ENCODE assay signal across 12 cellular contexts in genomic region chr1:224266105-224266935, GRCh38.
DNase-seq lines count a peak whose midpoint lies in the region; ATAC-seq, FAIRE-seq and TF ChIP-seq lines count a peak whose summit lies in the region.
"Had no signal": no experiment of that assay in that cellular context is flagged by ENCODE, and none has a peak within 500 bp of the region (broad histone marks: within the 10 kb centered on the region; RNA-seq: fewer than 3 reads in every experiment).

No MANE protein-coding gene starts in this region.

- no peak for TF ChIP-seq POLR2A in K562 (conservative IDR thresholded peaks at IDR 0.05)

- H2AFZ ChIP-seq in K562 (ENCODE audit: low read depth, low read length): no peak overlapping the region

- FAIRE-seq in K562 (lab: Jason Lieb, UNC): peak; percentile 49

- WGBS in K562 (ENCODE audit: insufficient coverage, low coverage, missing lambda C conversion rate): 73% methylated on average over 3 of the region's 3 CpGs

- H3K4me1 ChIP-seq in CD4-positive, alpha-beta memory T cell (ENCODE audit: insufficient read depth, low read length): peaks cover 20% of the 10 kb centered on the region
- peaks cover 0 to 13% of the 10 kb centered on the region in 2 experiments; a peak in 2 of 5 replicates for H3K4me1 ChIP-seq in K562 (replicated peaks in 1 of 2; ENCODE audit: control insufficient read depth in 2 of 2, insufficient read depth in 2 of 2, low read length in 2 of 2)
- H3K4me1 ChIP-seq: Caco-2 had no signal

- TF ChIP-seq EP300 in K562 (IDR thresholded peaks at IDR 0.05; ENCODE audit: low read length): no peak

- TF ChIP-seq RAD21 in K562 (CRISPR knock-in tag; conservative IDR thresholded peaks at IDR 0.05 in 1 of 2, IDR thresholded peaks at IDR 0.05 in 1 of 2): no peak

- H3K27ac Mint-ChIP-seq in CD4-positive, alpha-beta memory T cell: peak overlapping the region in 6 of 7 donors; percentile 26 to 67 (median 44)
- H3K27ac Mint-ChIP-seq: dendritic cell treated with granulocyte-macrophage colony-stimulating factor and Interleukin-4, amounts not matched to agents 40 ng/mL and 50 ng/mL, for 4 days had no signal

- peaks cover 42 to 46% of the 10 kb centered on the region in 2 donors for H3K36me3 Mint-ChIP-seq in CD4-positive, alpha-beta memory T cell

- no peaks in the 10 kb centered on the region for H3K9me1 ChIP-seq in K562 (ENCODE audit: control insufficient read depth, insufficient read depth, low read length)

- no peak for TF ChIP-seq CTCF in K562 (IDR thresholded peaks at IDR 0.05 in 2 of 3, conservative IDR thresholded peaks at IDR 0.05 in 1 of 3; ENCODE audit: insufficient read depth in 2 of 3, low read depth in 1 of 3, low read length in 3 of 3)

- H3K4me2 ChIP-seq in K562 (ENCODE audit: insufficient read depth, low read length): no peak overlapping the region

- H3K4me3 ChIP-seq in CD4-positive, alpha-beta memory T cell (ENCODE audit: low read length in 2 of 2): no peak overlapping the region
- H3K4me3 ChIP-seq in K562: no peak overlapping the region
- H3K4me3 ChIP-seq: heart left ventricle had no signal

- H3K27ac ChIP-seq in CD4-positive, alpha-beta memory T cell (ENCODE audit: low read depth, low read length): no peak overlapping the region
- H3K27ac ChIP-seq in K562 (ENCODE audit: extremely low read depth, low read depth, low read length): no peak overlapping the region
- H3K27ac ChIP-seq: heart left ventricle had no signal

- ATAC-seq in GM19035 (IDR thresholded peaks at IDR 0.05; ENCODE audit: unreplicated experiment): peak; percentile 62
- peak; percentile 83 for ATAC-seq in HG03095 (IDR thresholded peaks at IDR 0.05; ENCODE audit: unreplicated experiment)
- ATAC-seq in K562: no peak
- no peak for ATAC-seq in GM18519 (IDR thresholded peaks at IDR 0.05; ENCODE audit: low FRiP score, unreplicated experiment)
- ATAC-seq: heart left ventricle had no signal

- no peaks in the 10 kb centered on the region for H3K9me3 Mint-ChIP-seq in CD4-positive, alpha-beta memory T cell
- H3K9me3 Mint-ChIP-seq: dendritic cell treated with granulocyte-macrophage colony-stimulating factor and Interleukin-4, amounts not matched to agents 40 ng/mL and 50 ng/mL, for 4 days had no signal

- no peak for DNase-seq in CD4-positive, alpha-beta memory T cell
- DNase-seq in K562 (ENCODE audit: extremely low read depth in 1 of 4, low spot score in 3 of 4): no peak
- no peak for DNase-seq in DMS 273 (lab: John Stamatoyannopoulos, UW; ENCODE audit: unreplicated experiment)
- DNase-seq in KG1 (lab: John Stamatoyannopoulos, UW): no peak
- no peak for DNase-seq in stimulated activated CD4-positive, alpha-beta T cell treated with anti-CD3 and anti-CD28 coated beads, Interleukin-2, amount 100 ng/mL, for 48 hours
- DNase-seq: activated T-cell treated with anti-CD3 and anti-CD28 coated beads, Interleukin-2, amount 50 U/mL, for 1 hour; Caco-2; heart left ventricle had no signal

- no peaks in the 10 kb centered on the region for H3K36me3 ChIP-seq in CD4-positive, alpha-beta memory T cell (ENCODE audit: insufficient read depth, low read length)
- peaks cover 58% of the 10 kb centered on the region for H3K36me3 ChIP-seq in K562 (ENCODE audit: control insufficient read depth, insufficient read depth, low read length)

- no peaks in the 10 kb centered on the region for H3K79me2 ChIP-seq in K562 (ENCODE audit: control insufficient read depth, insufficient read depth, low read length)

- BruUV-seq in K562 (replicated peaks; lab: Mats Ljungman, UMichigan): no TSS peak

- H3K4me3 Mint-ChIP-seq in CD4-positive, alpha-beta memory T cell: no peak overlapping the region
- H3K4me3 Mint-ChIP-seq: dendritic cell treated with granulocyte-macrophage colony-stimulating factor and Interleukin-4, amounts not matched to agents 40 ng/mL and 50 ng/mL, for 4 days had no signal

- POLR2A ChIA-PET in CD4-positive, alpha-beta memory T cell (lab: Charles Lee; ENCODE audit: partially characterized antibody): interaction anchor here (0.7 to 1.1 kb wide), 2 partner anchors 63 to 169 kb away, joined by 3 read pairs; partner anchors contain the start of genes NVL and WDR26
- POLR2A ChIA-PET in K562 (lab: Yijun Ruan, JAX): interaction anchor here (0.6 to 1.3 kb wide), 2 partner anchors 19 to 39 kb away, joined by 3 read pairs; no protein-coding TSS in a partner anchor

- no peaks in the 10 kb centered on the region for H4K20me1 ChIP-seq in K562 (replicated peaks; ENCODE audit: control insufficient read depth, insufficient read depth, low read length)

- no peaks in the 10 kb centered on the region for H3K27me3 Mint-ChIP-seq in CD4-positive, alpha-beta memory T cell
- H3K27me3 Mint-ChIP-seq: dendritic cell treated with granulocyte-macrophage colony-stimulating factor and Interleukin-4, amounts not matched to agents 40 ng/mL and 50 ng/mL, for 4 days had no signal

- in situ Hi-C loops in K562 (cut with MboI): no loop called here

- H3K27me3 ChIP-seq in CD4-positive, alpha-beta memory T cell (ENCODE audit: insufficient read depth, low read length): no peaks in the 10 kb centered on the region
- no peaks in the 10 kb centered on the region for H3K27me3 ChIP-seq in K562 (ENCODE audit: control insufficient read depth in 2 of 2, insufficient read depth in 2 of 2, low read length in 2 of 2)
- H3K27me3 ChIP-seq: heart left ventricle had no signal

- H3K9ac ChIP-seq in K562 (ENCODE audit: insufficient read depth in 1 of 2, low read depth in 2 of 2, low read length in 2 of 2): no peak overlapping the region

- intact Hi-C loops in CD4-positive, alpha-beta memory T cell (cut with micrococcal nuclease): no loop called here
- intact Hi-C loops in K562 (cut with micrococcal nuclease): no loop called here

- no peaks in the 10 kb centered on the region for H3K9me3 ChIP-seq in CD4-positive, alpha-beta memory T cell (ENCODE audit: control insufficient read depth in 1 of 2, low read length in 2 of 2)
- no peaks in the 10 kb centered on the region for H3K9me3 ChIP-seq in K562 (replicated peaks; ENCODE audit: control insufficient read depth, insufficient read depth, low read depth, low read length)
- H3K9me3 ChIP-seq: Caco-2, heart left ventricle had no signal

- peaks cover 13 to 26% (median 15%) of the 10 kb centered on the region in 4 donors for H3K4me1 Mint-ChIP-seq in CD4-positive, alpha-beta memory T cell

- CTCF ChIA-PET in CD4-positive, alpha-beta memory T cell (lab: Charles Lee; ENCODE audit: partially characterized antibody): no interaction called here
- CTCF ChIA-PET in K562 (lab: Yijun Ruan, JAX; ENCODE audit: low intra/inter-chr PET ratio): no interaction called here

TF ChIP-seq in K562, 482 proteins besides CTCF, POLR2A, EP300 and RAD21:
- TF ChIP-seq ZNF12 (CRISPR knock-in tag; IDR thresholded peaks at IDR 0.05): no peak
- TF ChIP-seq ZNF583 (CRISPR knock-in tag; IDR thresholded peaks at IDR 0.05): no peak
- TF ChIP-seq RHOXF2B (CRISPR knock-in tag; conservative IDR thresholded peaks at IDR 0.05): no peak
- no peak for TF ChIP-seq PHF20 (IDR thresholded peaks at IDR 0.05; ENCODE audit: partially characterized antibody)
- no peak for TF ChIP-seq ZNF408 (CRISPR knock-in tag; IDR thresholded peaks at IDR 0.05; ENCODE audit: low read depth)

Comparison
In these comparisons a context has a peak if more than half of its experiments do, and no peak if none do; other contexts are left out.
1. ATAC-seq: peak in GM19035 (single experiment) and HG03095 (single experiment); none in K562 (single experiment) and GM18519 (single experiment).